In genomic region chr5:71067262-71067928, GRCh38 we compare ENCODE assay signal across 8 cellular contexts. TPM values are rescaled to one million over a fixed set of nuclear protein-coding genes. Genes with fewer than 3 reads are reported as not detected.
DNase-seq lines count a peak whose midpoint lies in the region; ATAC-seq lines count a peak whose summit lies in the region.
"Not testable (repeated sequence)": the region's sequence is repeated elsewhere in the genome, so short reads cannot be mapped to it uniquely, and the experiment has no call there.

Gene GTF2H2, minus strand, starts transcription at chr5:71067676. Its CDS starts 4,913 bp downstream, at chr5:71062763.

- H3K27ac Mint-ChIP-seq in activated CD8-positive, alpha-beta T cell treated with anti-CD3 and anti-CD28 coated beads, Interleukin-2, amount 10 ng/mL, durations not matched to agents 7 days and 5 days = not testable (repeated sequence)

- DNase-seq in G401 (ENCODE audit: low spot score); activated CD8-positive, alpha-beta T cell treated with anti-CD3 and anti-CD28 coated beads, Interleukin-2, amount 10 ng/mL, durations not matched to agents 7 days and 5 days; mucosa of gallbladder (ENCODE audit: low spot score): not testable (repeated sequence)

- not testable (repeated sequence) for H3K36me3 Mint-ChIP-seq in activated CD8-positive, alpha-beta T cell treated with anti-CD3 and anti-CD28 coated beads, Interleukin-2, amount 10 ng/mL, durations not matched to agents 7 days and 5 days (ENCODE audit: low read depth)

- not testable (repeated sequence) for H3K27me3 Mint-ChIP-seq in activated CD8-positive, alpha-beta T cell treated with anti-CD3 and anti-CD28 coated beads, Interleukin-2, amount 10 ng/mL, durations not matched to agents 7 days and 5 days (ENCODE audit: low read depth)

- in situ Hi-C loops in G401 (cut with HindIII; ENCODE audit: low sequenced_read_pairs) = not testable (repeated sequence)

- CTCF ChIA-PET in activated CD8-positive, alpha-beta T cell treated with anti-CD3 and anti-CD28 coated beads, Interleukin-2, amount 10 ng/mL, durations not matched to agents 7 days and 5 days (lab: Charles Lee) = not testable (repeated sequence)

- ATAC-seq in GM21367 (IDR thresholded peaks at IDR 0.05; ENCODE audit: unreplicated experiment) (peak; percentile 93), HG02884 (IDR thresholded peaks at IDR 0.05; ENCODE audit: unreplicated experiment) (peak; percentile 98), HG03571 (IDR thresholded peaks at IDR 0.05; ENCODE audit: unreplicated experiment) (peak; percentile 97), esophagus mucosa (peak; percentile 99)
- ATAC-seq in activated CD8-positive, alpha-beta T cell treated with anti-CD3 and anti-CD28 coated beads, Interleukin-2, amount 10 ng/mL, durations not matched to agents 7 days and 5 days = peak; percentile 99

- not testable (repeated sequence) for H3K9me3 Mint-ChIP-seq in activated CD8-positive, alpha-beta T cell treated with anti-CD3 and anti-CD28 coated beads, Interleukin-2, amount 10 ng/mL, durations not matched to agents 7 days and 5 days (ENCODE audit: insufficient read depth)

- POLR2A ChIA-PET in activated CD8-positive, alpha-beta T cell treated with anti-CD3 and anti-CD28 coated beads, Interleukin-2, amount 10 ng/mL, durations not matched to agents 7 days and 5 days (lab: Charles Lee) = not testable (repeated sequence)

- H3K4me1 Mint-ChIP-seq in activated CD8-positive, alpha-beta T cell treated with anti-CD3 and anti-CD28 coated beads, Interleukin-2, amount 10 ng/mL, durations not matched to agents 7 days and 5 days (ENCODE audit: low read depth) = not testable (repeated sequence)

- H3K4me3 Mint-ChIP-seq in activated CD8-positive, alpha-beta T cell treated with anti-CD3 and anti-CD28 coated beads, Interleukin-2, amount 10 ng/mL, durations not matched to agents 7 days and 5 days = not testable (repeated sequence)

- not testable (repeated sequence) for H3K27ac ChIP-seq in temporal lobe (ENCODE audit: low read depth, low read length)

RNA-seq across cellular contexts. Expression of gene GTF2H2, which starts in this region (rescaled TPM):
- 36.4 and 43.3 TPM in 2 replicates for total RNA-seq in G401 (2014; rRNA removed; shearing (Covaris generic))
- total RNA-seq in activated CD8-positive, alpha-beta T cell treated with anti-CD3 and anti-CD28 coated beads, Interleukin-2, amount 10 ng/mL, durations not matched to agents 7 days and 5 days = 10 to 100 TPM; 25.6 to 30.1 TPM
- 9.7 TPM for total RNA-seq in esophagus mucosa
- 20.2 TPM for total RNA-seq in mucosa of gallbladder
- 44.0 TPM for total RNA-seq in temporal lobe
